ENCODE assay signal across 18 cellular contexts in genomic region chr3:10410383-10411002, GRCh38.
"Had no signal": no experiment of that assay in that cellular context is flagged by ENCODE, and none has a peak within 500 bp of the region (broad histone marks: within the 10 kb centered on the region; RNA-seq: fewer than 3 reads in every experiment).

No MANE protein-coding gene starts in this region.

- ATAC-seq: effector memory CD8-positive, alpha-beta T cell; gastroesophageal sphincter; pancreas; right cardiac atrium; stimulated activated naive B cell treated with anti-CD40 and anti-IgM and Interleukin-4, amounts not matched to agents 10 μg/mL and 1 μg/mL and 100 μg/mL, for 72 hours; stimulated activated naive CD8-positive, alpha-beta T cell treated with anti-CD3 and anti-CD28 coated beads, Interleukin-15, amount 100 ng/mL, for 72 hours had no signal

- DNase-seq: central memory CD4-positive, alpha-beta T cell; effector memory CD8-positive, alpha-beta T cell; foreskin fibroblast; glutamatergic neuron; left ventricle myocardium inferior; mesendoderm; naive B cell; nephron progenitor cell; nucleus accumbens; pancreas; right cardiac atrium; stimulated activated CD4-positive, alpha-beta T cell treated with anti-CD3 and anti-CD28 coated beads, Interleukin-2, amount 100 ng/mL, for 48 hours; stimulated activated naive B cell treated with anti-CD40 and anti-IgM and Interleukin-4, amounts not matched to agents 10 μg/mL and 1 μg/mL and 100 μg/mL, for 72 hours; stimulated activated naive CD8-positive, alpha-beta T cell treated with anti-CD3 and anti-CD28 coated beads, Interleukin-15, amount 100 ng/mL, for 72 hours; testis had no signal

- H3K4me3 Mint-ChIP-seq: dendritic cell treated with granulocyte-macrophage colony-stimulating factor and Interleukin-4, amounts not matched to agents 40 ng/mL and 50 ng/mL, for 4 days; effector memory CD8-positive, alpha-beta T cell; naive B cell; nephron progenitor cell; stimulated activated naive B cell treated with anti-CD40 and anti-IgM and Interleukin-4, amounts not matched to agents 10 μg/mL and 1 μg/mL and 100 μg/mL, for 72 hours; stimulated activated naive CD8-positive, alpha-beta T cell treated with anti-CD3 and anti-CD28 coated beads, Interleukin-15, amount 100 ng/mL, for 72 hours had no signal

- H3K36me3 Mint-ChIP-seq: naive B cell; stimulated activated naive B cell treated with anti-CD40 and anti-IgM and Interleukin-4, amounts not matched to agents 10 μg/mL and 1 μg/mL and 100 μg/mL, for 72 hours had no signal

- H3K27me3 Mint-ChIP-seq: stimulated activated naive CD8-positive, alpha-beta T cell treated with anti-CD3 and anti-CD28 coated beads, Interleukin-15, amount 100 ng/mL, for 72 hours had no signal

- H3K4me1 Mint-ChIP-seq: naive B cell; stimulated activated naive B cell treated with anti-CD40 and anti-IgM and Interleukin-4, amounts not matched to agents 10 μg/mL and 1 μg/mL and 100 μg/mL, for 72 hours; stimulated activated naive CD8-positive, alpha-beta T cell treated with anti-CD3 and anti-CD28 coated beads, Interleukin-15, amount 100 ng/mL, for 72 hours had no signal

- H3K9me3 Mint-ChIP-seq: dendritic cell treated with granulocyte-macrophage colony-stimulating factor and Interleukin-4, amounts not matched to agents 40 ng/mL and 50 ng/mL, for 4 days; effector memory CD8-positive, alpha-beta T cell; naive B cell; nephron progenitor cell; stimulated activated naive B cell treated with anti-CD40 and anti-IgM and Interleukin-4, amounts not matched to agents 10 μg/mL and 1 μg/mL and 100 μg/mL, for 72 hours; stimulated activated naive CD8-positive, alpha-beta T cell treated with anti-CD3 and anti-CD28 coated beads, Interleukin-15, amount 100 ng/mL, for 72 hours had no signal

- H3K27ac Mint-ChIP-seq: dendritic cell treated with granulocyte-macrophage colony-stimulating factor and Interleukin-4, amounts not matched to agents 40 ng/mL and 50 ng/mL, for 4 days; effector memory CD8-positive, alpha-beta T cell; naive B cell; nephron progenitor cell; progenitor cell of endocrine pancreas; stimulated activated naive B cell treated with anti-CD40 and anti-IgM and Interleukin-4, amounts not matched to agents 10 μg/mL and 1 μg/mL and 100 μg/mL, for 72 hours; stimulated activated naive CD8-positive, alpha-beta T cell treated with anti-CD3 and anti-CD28 coated beads, Interleukin-15, amount 100 ng/mL, for 72 hours had no signal
